1 cellular context compared by ENCODE assay signal in genomic region chr1:167219646-167220536, GRCh38.
TF ChIP-seq lines count a peak whose summit lies in the region.

No MANE protein-coding gene starts in this region.

TF ChIP-seq in HepG2, 621 proteins besides CTCF, POLR2A, EP300 and RAD21 (continued from another document and continues in another):
- peak; percentile 60 for TF ChIP-seq GATAD1 (CRISPR knock-in tag; IDR thresholded peaks at IDR 0.05)
- TF ChIP-seq AKAP8 (CRISPR knock-in tag; IDR thresholded peaks at IDR 0.05) = peak; percentile 76; the same call in 1 of the 2 replicates
- TF ChIP-seq SNAI1 (CRISPR knock-in tag; IDR thresholded peaks at IDR 0.05; ENCODE audit: borderline replicate concordance) = peak; percentile 55; the same call in 1 of the 2 replicates
- no peak for TF ChIP-seq E2F2 (CRISPR knock-in tag; IDR thresholded peaks at IDR 0.05; ENCODE audit: borderline replicate concordance)
- TF ChIP-seq HOXA5 (CRISPR knock-in tag; IDR thresholded peaks at IDR 0.05) = 0 out of 2 replicates have a peak, but pooled peaks have one; percentile 17
- no peak; the same call in 1 of the 2 replicates for TF ChIP-seq KDM4B (CRISPR knock-in tag; IDR thresholded peaks at IDR 0.05)
- 0 out of 2 replicates have a peak, but pooled peaks have one; percentile 63 for TF ChIP-seq ZNF672 (CRISPR knock-in tag; IDR thresholded peaks at IDR 0.05)
- TF ChIP-seq ZNF678 (CRISPR knock-in tag; IDR thresholded peaks at IDR 0.05) = no peak
- TF ChIP-seq ZFYVE20 (CRISPR knock-in tag; IDR thresholded peaks at IDR 0.05; ENCODE audit: borderline replicate concordance, low read depth) = 0 out of 2 replicates have a peak, but pooled peaks have one; percentile 34
- no peak for TF ChIP-seq SMARCC2 (IDR thresholded peaks at IDR 0.05)
- TF ChIP-seq, protein P1, sequence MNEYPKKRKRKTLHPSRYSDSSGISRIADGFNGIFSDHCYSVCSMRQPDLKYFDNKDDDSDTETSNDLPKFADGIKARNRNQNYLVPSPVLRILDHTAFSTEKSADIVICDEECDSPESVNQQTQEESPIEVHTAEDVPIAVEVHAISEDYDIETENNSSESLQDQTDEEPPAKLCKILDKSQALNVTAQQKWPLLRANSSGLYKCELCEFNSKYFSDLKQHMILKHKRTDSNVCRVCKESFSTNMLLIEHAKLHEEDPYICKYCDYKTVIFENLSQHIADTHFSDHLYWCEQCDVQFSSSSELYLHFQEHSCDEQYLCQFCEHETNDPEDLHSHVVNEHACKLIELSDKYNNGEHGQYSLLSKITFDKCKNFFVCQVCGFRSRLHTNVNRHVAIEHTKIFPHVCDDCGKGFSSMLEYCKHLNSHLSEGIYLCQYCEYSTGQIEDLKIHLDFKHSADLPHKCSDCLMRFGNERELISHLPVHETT (CRISPR knock-in tag; conservative IDR thresholded peaks at IDR 0.05) = no peak
- TF ChIP-seq KLF6 (CRISPR knock-in tag; IDR thresholded peaks at IDR 0.05) = peak; percentile 52; the same call in 1 of the 2 replicates
- TF ChIP-seq SRF (IDR thresholded peaks at IDR 0.05; ENCODE audit: low read depth, low read length) = no peak
- TF ChIP-seq ZKSCAN1 (IDR thresholded peaks at IDR 0.05; ENCODE audit: low read length) = no peak
- TF ChIP-seq ZNF589 (CRISPR knock-in tag; conservative IDR thresholded peaks at IDR 0.05) = peak; percentile 48; the same call in 1 of the 2 replicates
- TF ChIP-seq PHF20 (CRISPR knock-in tag; IDR thresholded peaks at IDR 0.05) = 0 out of 2 replicates have a peak, but pooled peaks have one; percentile 52
- TF ChIP-seq, protein P2, sequence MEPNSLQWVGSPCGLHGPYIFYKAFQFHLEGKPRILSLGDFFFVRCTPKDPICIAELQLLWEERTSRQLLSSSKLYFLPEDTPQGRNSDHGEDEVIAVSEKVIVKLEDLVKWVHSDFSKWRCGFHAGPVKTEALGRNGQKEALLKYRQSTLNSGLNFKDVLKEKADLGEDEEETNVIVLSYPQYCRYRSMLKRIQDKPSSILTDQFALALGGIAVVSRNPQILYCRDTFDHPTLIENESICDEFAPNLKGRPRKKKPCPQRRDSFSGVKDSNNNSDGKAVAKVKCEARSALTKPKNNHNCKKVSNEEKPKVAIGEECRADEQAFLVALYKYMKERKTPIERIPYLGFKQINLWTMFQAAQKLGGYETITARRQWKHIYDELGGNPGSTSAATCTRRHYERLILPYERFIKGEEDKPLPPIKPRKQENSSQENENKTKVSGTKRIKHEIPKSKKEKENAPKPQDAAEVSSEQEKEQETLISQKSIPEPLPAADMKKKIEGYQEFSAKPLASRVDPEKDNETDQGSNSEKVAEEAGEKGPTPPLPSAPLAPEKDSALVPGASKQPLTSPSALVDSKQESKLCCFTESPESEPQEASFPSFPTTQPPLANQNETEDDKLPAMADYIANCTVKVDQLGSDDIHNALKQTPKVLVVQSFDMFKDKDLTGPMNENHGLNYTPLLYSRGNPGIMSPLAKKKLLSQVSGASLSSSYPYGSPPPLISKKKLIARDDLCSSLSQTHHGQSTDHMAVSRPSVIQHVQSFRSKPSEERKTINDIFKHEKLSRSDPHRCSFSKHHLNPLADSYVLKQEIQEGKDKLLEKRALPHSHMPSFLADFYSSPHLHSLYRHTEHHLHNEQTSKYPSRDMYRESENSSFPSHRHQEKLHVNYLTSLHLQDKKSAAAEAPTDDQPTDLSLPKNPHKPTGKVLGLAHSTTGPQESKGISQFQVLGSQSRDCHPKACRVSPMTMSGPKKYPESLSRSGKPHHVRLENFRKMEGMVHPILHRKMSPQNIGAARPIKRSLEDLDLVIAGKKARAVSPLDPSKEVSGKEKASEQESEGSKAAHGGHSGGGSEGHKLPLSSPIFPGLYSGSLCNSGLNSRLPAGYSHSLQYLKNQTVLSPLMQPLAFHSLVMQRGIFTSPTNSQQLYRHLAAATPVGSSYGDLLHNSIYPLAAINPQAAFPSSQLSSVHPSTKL (CRISPR knock-in tag; IDR thresholded peaks at IDR 0.05) = no peak; the same call in 1 of the 2 replicates
- TF ChIP-seq, protein P3, sequence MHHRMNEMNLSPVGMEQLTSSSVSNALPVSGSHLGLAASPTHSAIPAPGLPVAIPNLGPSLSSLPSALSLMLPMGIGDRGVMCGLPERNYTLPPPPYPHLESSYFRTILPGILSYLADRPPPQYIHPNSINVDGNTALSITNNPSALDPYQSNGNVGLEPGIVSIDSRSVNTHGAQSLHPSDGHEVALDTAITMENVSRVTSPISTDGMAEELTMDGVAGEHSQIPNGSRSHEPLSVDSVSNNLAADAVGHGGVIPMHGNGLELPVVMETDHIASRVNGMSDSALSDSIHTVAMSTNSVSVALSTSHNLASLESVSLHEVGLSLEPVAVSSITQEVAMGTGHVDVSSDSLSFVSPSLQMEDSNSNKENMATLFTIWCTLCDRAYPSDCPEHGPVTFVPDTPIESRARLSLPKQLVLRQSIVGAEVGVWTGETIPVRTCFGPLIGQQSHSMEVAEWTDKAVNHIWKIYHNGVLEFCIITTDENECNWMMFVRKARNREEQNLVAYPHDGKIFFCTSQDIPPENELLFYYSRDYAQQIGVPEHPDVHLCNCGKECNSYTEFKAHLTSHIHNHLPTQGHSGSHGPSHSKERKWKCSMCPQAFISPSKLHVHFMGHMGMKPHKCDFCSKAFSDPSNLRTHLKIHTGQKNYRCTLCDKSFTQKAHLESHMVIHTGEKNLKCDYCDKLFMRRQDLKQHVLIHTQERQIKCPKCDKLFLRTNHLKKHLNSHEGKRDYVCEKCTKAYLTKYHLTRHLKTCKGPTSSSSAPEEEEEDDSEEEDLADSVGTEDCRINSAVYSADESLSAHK (CRISPR knock-in tag; IDR thresholded peaks at IDR 0.05; ENCODE audit: borderline replicate concordance) = no peak
- no peak for TF ChIP-seq RFX5 (IDR thresholded peaks at IDR 0.05; ENCODE audit: low read depth, low read length)
- peak; percentile 88; the same call in 1 of the 2 replicates for TF ChIP-seq SIN3A (IDR thresholded peaks at IDR 0.05; ENCODE audit: borderline replicate concordance, low read depth, low read length)
- TF ChIP-seq BORCS8-MEF2B (CRISPR knock-in tag; IDR thresholded peaks at IDR 0.05) = peak; percentile 93
- TF ChIP-seq, protein P4, sequence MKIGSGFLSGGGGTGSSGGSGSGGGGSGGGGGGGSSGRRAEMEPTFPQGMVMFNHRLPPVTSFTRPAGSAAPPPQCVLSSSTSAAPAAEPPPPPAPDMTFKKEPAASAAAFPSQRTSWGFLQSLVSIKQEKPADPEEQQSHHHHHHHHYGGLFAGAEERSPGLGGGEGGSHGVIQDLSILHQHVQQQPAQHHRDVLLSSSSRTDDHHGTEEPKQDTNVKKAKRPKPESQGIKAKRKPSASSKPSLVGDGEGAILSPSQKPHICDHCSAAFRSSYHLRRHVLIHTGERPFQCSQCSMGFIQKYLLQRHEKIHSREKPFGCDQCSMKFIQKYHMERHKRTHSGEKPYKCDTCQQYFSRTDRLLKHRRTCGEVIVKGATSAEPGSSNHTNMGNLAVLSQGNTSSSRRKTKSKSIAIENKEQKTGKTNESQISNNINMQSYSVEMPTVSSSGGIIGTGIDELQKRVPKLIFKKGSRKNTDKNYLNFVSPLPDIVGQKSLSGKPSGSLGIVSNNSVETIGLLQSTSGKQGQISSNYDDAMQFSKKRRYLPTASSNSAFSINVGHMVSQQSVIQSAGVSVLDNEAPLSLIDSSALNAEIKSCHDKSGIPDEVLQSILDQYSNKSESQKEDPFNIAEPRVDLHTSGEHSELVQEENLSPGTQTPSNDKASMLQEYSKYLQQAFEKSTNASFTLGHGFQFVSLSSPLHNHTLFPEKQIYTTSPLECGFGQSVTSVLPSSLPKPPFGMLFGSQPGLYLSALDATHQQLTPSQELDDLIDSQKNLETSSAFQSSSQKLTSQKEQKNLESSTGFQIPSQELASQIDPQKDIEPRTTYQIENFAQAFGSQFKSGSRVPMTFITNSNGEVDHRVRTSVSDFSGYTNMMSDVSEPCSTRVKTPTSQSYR (CRISPR knock-in tag; IDR thresholded peaks at IDR 0.05; ENCODE audit: borderline replicate concordance) = no peak
- TF ChIP-seq BCL6 (CRISPR knock-in tag; IDR thresholded peaks at IDR 0.05) = no peak
- TF ChIP-seq TCF7 (IDR thresholded peaks at IDR 0.05; ENCODE audit: low read depth) = no peak
- TF ChIP-seq NCOA1 (CRISPR knock-in tag; IDR thresholded peaks at IDR 0.05) = no peak
- TF ChIP-seq, protein P5, sequence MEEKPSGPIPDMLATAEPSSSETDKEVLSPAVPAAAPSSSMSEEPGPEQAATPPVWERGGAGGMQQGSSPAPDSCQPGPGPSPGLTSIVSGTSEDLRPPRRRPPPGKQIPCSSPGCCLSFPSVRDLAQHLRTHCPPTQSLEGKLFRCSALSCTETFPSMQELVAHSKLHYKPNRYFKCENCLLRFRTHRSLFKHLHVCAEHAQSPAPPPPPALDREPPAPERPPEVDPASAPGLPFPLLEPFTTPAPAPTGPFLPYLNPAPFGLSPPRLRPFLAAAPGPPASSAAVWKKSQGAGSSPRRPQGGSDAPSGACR (CRISPR knock-in tag; IDR thresholded peaks at IDR 0.05) = no peak
- no peak for TF ChIP-seq ZNF580 (CRISPR knock-in tag; IDR thresholded peaks at IDR 0.05; ENCODE audit: borderline replicate concordance, low read depth)
- peak; percentile 93 for TF ChIP-seq ZFP36L1 (CRISPR knock-in tag; IDR thresholded peaks at IDR 0.05)
- TF ChIP-seq RAD51 (IDR thresholded peaks at IDR 0.05; ENCODE audit: borderline replicate concordance) = no peak
- TF ChIP-seq STAG1 (CRISPR knock-in tag; IDR thresholded peaks at IDR 0.05) = no peak
- peak; percentile 96 for TF ChIP-seq ZNF230 (CRISPR knock-in tag; IDR thresholded peaks at IDR 0.05)
- no peak for TF ChIP-seq MZF1 (CRISPR knock-in tag; IDR thresholded peaks at IDR 0.05; ENCODE audit: borderline replicate concordance)
- TF ChIP-seq ZNF326 (CRISPR knock-in tag; IDR thresholded peaks at IDR 0.05; ENCODE audit: borderline replicate concordance) = no peak
- TF ChIP-seq FOXM1 (CRISPR knock-in tag; IDR thresholded peaks at IDR 0.05) = no peak
- TF ChIP-seq KDM6A (CRISPR knock-in tag; IDR thresholded peaks at IDR 0.05; ENCODE audit: low read depth) = no peak
- no peak for TF ChIP-seq FOXA3 (CRISPR knock-in tag; IDR thresholded peaks at IDR 0.05)
- TF ChIP-seq ZNF251 (CRISPR knock-in tag; IDR thresholded peaks at IDR 0.05) = peak; percentile 94; the same call in 1 of the 2 replicates
- TF ChIP-seq DBP (CRISPR knock-in tag; IDR thresholded peaks at IDR 0.05; ENCODE audit: not compliant biosample characterization) = peak; percentile 25
- TF ChIP-seq, protein P6, sequence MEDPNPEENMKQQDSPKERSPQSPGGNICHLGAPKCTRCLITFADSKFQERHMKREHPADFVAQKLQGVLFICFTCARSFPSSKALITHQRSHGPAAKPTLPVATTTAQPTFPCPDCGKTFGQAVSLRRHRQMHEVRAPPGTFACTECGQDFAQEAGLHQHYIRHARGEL (CRISPR knock-in tag; IDR thresholded peaks at IDR 0.05) = no peak; the same call in 1 of the 2 replicates
- TF ChIP-seq, protein P7, sequence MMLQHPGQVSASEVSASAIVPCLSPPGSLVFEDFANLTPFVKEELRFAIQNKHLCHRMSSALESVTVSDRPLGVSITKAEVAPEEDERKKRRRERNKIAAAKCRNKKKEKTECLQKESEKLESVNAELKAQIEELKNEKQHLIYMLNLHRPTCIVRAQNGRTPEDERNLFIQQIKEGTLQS (CRISPR knock-in tag; IDR thresholded peaks at IDR 0.05) = no peak
- peak; percentile 90 for TF ChIP-seq ZFX (CRISPR knock-in tag; IDR thresholded peaks at IDR 0.05; ENCODE audit: low read depth)
- TF ChIP-seq BRF2 (CRISPR knock-in tag; IDR thresholded peaks at IDR 0.05) = peak; percentile 94
- TF ChIP-seq ZNF777 (CRISPR knock-in tag; IDR thresholded peaks at IDR 0.05) = no peak
- TF ChIP-seq EEA1 (CRISPR knock-in tag; IDR thresholded peaks at IDR 0.05; ENCODE audit: borderline replicate concordance) = no peak
- TF ChIP-seq PAF1 (CRISPR knock-in tag; IDR thresholded peaks at IDR 0.05) = no peak
- no peak for TF ChIP-seq MATR3 (CRISPR knock-in tag; IDR thresholded peaks at IDR 0.05)
- TF ChIP-seq NR2C2 (CRISPR knock-in tag; IDR thresholded peaks at IDR 0.05; ENCODE audit: borderline replicate concordance) = no peak
- TF ChIP-seq ZNF558 (CRISPR knock-in tag; IDR thresholded peaks at IDR 0.05; ENCODE audit: borderline replicate concordance) = no peak
- TF ChIP-seq, protein P8, sequence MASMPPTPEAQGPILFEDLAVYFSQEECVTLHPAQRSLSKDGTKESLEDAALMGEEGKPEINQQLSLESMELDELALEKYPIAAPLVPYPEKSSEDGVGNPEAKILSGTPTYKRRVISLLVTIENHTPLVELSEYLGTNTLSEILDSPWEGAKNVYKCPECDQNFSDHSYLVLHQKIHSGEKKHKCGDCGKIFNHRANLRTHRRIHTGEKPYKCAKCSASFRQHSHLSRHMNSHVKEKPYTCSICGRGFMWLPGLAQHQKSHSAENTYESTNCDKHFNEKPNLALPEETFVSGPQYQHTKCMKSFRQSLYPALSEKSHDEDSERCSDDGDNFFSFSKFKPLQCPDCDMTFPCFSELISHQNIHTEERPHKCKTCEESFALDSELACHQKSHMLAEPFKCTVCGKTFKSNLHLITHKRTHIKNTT (CRISPR knock-in tag; IDR thresholded peaks at IDR 0.05) = no peak
- TF ChIP-seq TMF1 (CRISPR knock-in tag; IDR thresholded peaks at IDR 0.05; ENCODE audit: low read depth) = peak; percentile 94
